ENCODE assay signal across 11 cellular contexts in genomic region chr12:59650594-59651229, GRCh38. TPM values are rescaled to one million over a fixed set of nuclear protein-coding genes. Genes with fewer than 3 reads are reported as not detected.
DNase-seq lines count a peak whose midpoint lies in the region; ATAC-seq and TF ChIP-seq lines count a peak whose summit lies in the region.
"Had no signal": no experiment of that assay in that cellular context is flagged by ENCODE, and none has a peak within 500 bp of the region (broad histone marks: within the 10 kb centered on the region; RNA-seq: fewer than 3 reads in every experiment).

No MANE protein-coding gene starts in this region.

- peaks cover 3 to 6% of the 10 kb centered on the region in 2 donors for H3K9me3 Mint-ChIP-seq in activated T-cell treated with anti-CD3 and anti-CD28 coated beads, Interleukin-2, amount 50 U/mL, for 72 hours
- H3K9me3 Mint-ChIP-seq in activated T-cell treated with anti-CD3 and anti-CD28 coated beads, Interleukin-2, amount 50 U/mL, for 24 hours, result peaks cover 10% of the 10 kb centered on the region

- WGBS in adrenal gland, 4 donors, result 41 to 50% (median 45%) methylated on average over 3 of the region's 3 CpGs
- WGBS in stomach, 5 donors, result 35 to 44% (median 39%) methylated on average over 3 of the region's 3 CpGs

- H3K27ac ChIP-seq in adrenal gland (peak overlapping the region in 4 of 5 donors; percentile 52 to 72 (median 69)), stomach (peak overlapping the region in 4 of 5 donors; percentile 2 to 63 (median 50))

- no peak overlapping the region for H3K4me3 Mint-ChIP-seq in activated T-cell treated with anti-CD3 and anti-CD28 coated beads, Interleukin-2, amount 50 U/mL, for 72 hours
- H3K4me3 Mint-ChIP-seq in activated T-cell treated with anti-CD3 and anti-CD28 coated beads, Interleukin-2, amount 50 U/mL, for 24 hours, result no peak overlapping the region
- H3K4me3 Mint-ChIP-seq: activated B cell treated with CpG ODN at 0.5 μM for 24 hours had no signal

- peak overlapping the region; percentile 28 for H3K27ac Mint-ChIP-seq in activated T-cell treated with anti-CD3 and anti-CD28 coated beads, Interleukin-2, amount 50 U/mL, for 72 hours
- H3K27ac Mint-ChIP-seq in activated T-cell treated with anti-CD3 and anti-CD28 coated beads, Interleukin-2, amount 50 U/mL, for 24 hours, result no peak overlapping the region
- H3K27ac Mint-ChIP-seq: activated B cell treated with CpG ODN at 0.5 μM for 24 hours had no signal

- H3K4me3 ChIP-seq in adrenal gland, result no peak overlapping the region
- no peak overlapping the region for H3K4me3 ChIP-seq in stomach

- TF ChIP-seq POLR2A in adrenal gland (IDR thresholded peaks at IDR 0.05), result no peak
- no peak for TF ChIP-seq POLR2A in stomach (IDR thresholded peaks at IDR 0.05)

- TF ChIP-seq CTCF in adrenal gland (IDR thresholded peaks at IDR 0.05) (peak in 1 of 6 experiments; percentile 5), stomach (IDR thresholded peaks at IDR 0.05) (no peak)

- intact Hi-C loops in adrenal gland (cut with DNase I), result no loop called here
- intact Hi-C loops in left ventricle myocardium superior (cut with micrococcal nuclease), result no loop called here
- intact Hi-C loops in stomach (cut with DNase I; ENCODE audit: low total_unique reads), result no loop called here

- ATAC-seq in activated T-cell treated with anti-CD3 and anti-CD28 coated beads, Interleukin-2, amount 50 U/mL, for 72 hours (replicated peaks in 1 of 2), result no peak
- peak; percentile 88 for ATAC-seq in left ventricle myocardium superior

- H3K4me1 ChIP-seq in adrenal gland (replicated peaks in 1 of 2), result peaks cover 31 to 34% of the 10 kb centered on the region in 2 donors
- H3K4me1 ChIP-seq in stomach, result peaks cover 9 to 41% (median 20%) of the 10 kb centered on the region in 4 donors

- H3K9me3 ChIP-seq in adrenal gland (replicated peaks in 1 of 3) (no peaks in the 10 kb centered on the region), stomach (no peaks in the 10 kb centered on the region)

- peaks cover 12 to 28% of the 10 kb centered on the region in 2 donors for H3K36me3 Mint-ChIP-seq in activated T-cell treated with anti-CD3 and anti-CD28 coated beads, Interleukin-2, amount 50 U/mL, for 72 hours (ENCODE audit: insufficient read depth in 2 of 2)
- H3K36me3 Mint-ChIP-seq in activated T-cell treated with anti-CD3 and anti-CD28 coated beads, Interleukin-2, amount 50 U/mL, for 24 hours (ENCODE audit: low read depth), result peaks cover 47% of the 10 kb centered on the region

- H3K36me3 ChIP-seq in adrenal gland (replicated peaks in 1 of 2) (no peaks in the 10 kb centered on the region), stomach (peaks cover 0 to 14% (median 2%) of the 10 kb centered on the region in 4 donors)

- no peaks in the 10 kb centered on the region for H3K27me3 Mint-ChIP-seq in activated T-cell treated with anti-CD3 and anti-CD28 coated beads, Interleukin-2, amount 50 U/mL, for 72 hours (ENCODE audit: low read depth)
- no peaks in the 10 kb centered on the region for H3K27me3 Mint-ChIP-seq in activated T-cell treated with anti-CD3 and anti-CD28 coated beads, Interleukin-2, amount 50 U/mL, for 24 hours
- H3K27me3 Mint-ChIP-seq: activated B cell treated with CpG ODN at 0.5 μM for 24 hours had no signal

- TF ChIP-seq EP300 in stomach (IDR thresholded peaks at IDR 0.05), result no peak

- DNase-seq in activated T-cell treated with anti-CD3 and anti-CD28 coated beads, Interleukin-2, amount 50 U/mL, for 72 hours, result no peak
- DNase-seq in activated T-cell treated with anti-CD3 and anti-CD28 coated beads, Interleukin-2, amount 50 U/mL, for 24 hours, result no peak
- DNase-seq in adrenal gland (peak in 4 of 7 donors; percentile 17 to 20 (median 18)), left ventricle myocardium superior (no peak), stomach (no peak), NCI-H510A (lab: John Stamatoyannopoulos, UW) (no peak), SIG-M5 treated with dmso at 0.1 percent for 504 hours (lab: John Stamatoyannopoulos, UW; ENCODE audit: unreplicated experiment) (no peak), KG1 (lab: John Stamatoyannopoulos, UW) (no peak)
- DNase-seq: activated B cell treated with CpG ODN at 0.5 μM for 24 hours; activated T-cell treated with anti-CD3 and anti-CD28 coated beads, Interleukin-2, amount 50 U/mL, for 1 hour; NCI-H2227 treated with DMSO at 0.1 percent for 48 hours had no signal

- H3K27me3 ChIP-seq in adrenal gland, result no peaks in the 10 kb centered on the region
- no peaks in the 10 kb centered on the region for H3K27me3 ChIP-seq in stomach

- H3K4me1 Mint-ChIP-seq in activated T-cell treated with anti-CD3 and anti-CD28 coated beads, Interleukin-2, amount 50 U/mL, for 72 hours (ENCODE audit: low read depth), result peaks cover 28% of the 10 kb centered on the region
- H3K4me1 Mint-ChIP-seq in activated T-cell treated with anti-CD3 and anti-CD28 coated beads, Interleukin-2, amount 50 U/mL, for 24 hours (ENCODE audit: low read depth), result peaks cover 43% of the 10 kb centered on the region

RNA-seq across cellular contexts. Expression of gene SLC16A7, which starts 54.9 kb away (rescaled TPM):
- 10 to 100 TPM; 38.8 to 40.2 TPM for total RNA-seq in activated T-cell treated with anti-CD3 and anti-CD28 coated beads, Interleukin-2, amount 50 U/mL, for 72 hours
- total RNA-seq in adrenal gland (100 to 1,000 TPM in 1 of 8 donors, 10 to 100 TPM in 7; 34.8 to 103 (median 65.6) TPM), left ventricle myocardium superior (129 TPM), stomach (100 to 1,000 TPM in 1 of 5 donors, 10 to 100 TPM in 3, 1 to 10 TPM in 1; 3.5 to 150 (median 84.3) TPM)
- polyA plus RNA-seq in adrenal gland (10 to 100 TPM in 1 of 3 donors, 1 to 10 TPM in 2; 3.5 to 10.4 (median 5.3) TPM), stomach (1 to 10 TPM; 1.8 to 4.2 (median 3.8) TPM)

Comparison
In these comparisons a context has a peak if more than half of its experiments do, and no peak if none do; other contexts are left out.
1. DNase-seq: peak in adrenal gland (4 of 7); none in activated T-cell treated with anti-CD3 and anti-CD28 coated beads, Interleukin-2, amount 50 U/mL, for 72 hours (0 of 2), activated T-cell treated with anti-CD3 and anti-CD28 coated beads, Interleukin-2, amount 50 U/mL, for 24 hours (single experiment), left ventricle myocardium superior (single experiment), stomach (single experiment), NCI-H510A (single experiment), SIG-M5 treated with dmso at 0.1 percent for 504 hours (single experiment) and KG1 (single experiment).